17 cellular contexts compared by ENCODE assay signal in genomic region chr2:114350186-114350725, GRCh38.
"Had no signal": no experiment of that assay in that cellular context is flagged by ENCODE, and none has a peak within 500 bp of the region (broad histone marks: within the 10 kb centered on the region; RNA-seq: fewer than 3 reads in every experiment).

No MANE protein-coding gene starts in this region.

- H3K4me1 ChIP-seq: esophagus muscularis mucosa, foreskin keratinocyte, gastroesophageal sphincter, heart right ventricle, left lung, lower lobe of right lung had no signal

- H3K36me3 ChIP-seq: esophagus muscularis mucosa, gastroesophageal sphincter, heart right ventricle, left lung, lower lobe of right lung had no signal

- ATAC-seq: foreskin keratinocyte, gastroesophageal sphincter, heart right ventricle, left cardiac atrium, left lung, left ventricle myocardium superior, lower lobe of right lung, mucosa of descending colon had no signal

- H3K9me3 ChIP-seq: esophagus muscularis mucosa, gastroesophageal sphincter, left lung, lower lobe of right lung, mucosa of descending colon had no signal

- H3K4me3 ChIP-seq: coronary artery, dorsolateral prefrontal cortex, esophagus muscularis mucosa, gastroesophageal sphincter, heart right ventricle, left lung, lower lobe of right lung, mucosa of descending colon had no signal

- H3K27me3 ChIP-seq: dorsolateral prefrontal cortex, esophagus muscularis mucosa, foreskin keratinocyte, gastroesophageal sphincter, heart right ventricle, left lung had no signal

- H3K27ac ChIP-seq: coronary artery, dorsolateral prefrontal cortex, esophagus muscularis mucosa, foreskin keratinocyte, gastroesophageal sphincter, heart right ventricle, left lung, lower lobe of right lung had no signal

- DNase-seq: dermis blood vessel endothelial cell; dorsolateral prefrontal cortex; effector CD4-positive, alpha-beta T cell; effector memory CD4-positive, alpha-beta T cell; foreskin keratinocyte; heart right ventricle; hippocampal formation; left cardiac atrium; left lung; left ventricle myocardium superior; lower lobe of right lung; mesenchymal stem cell; mucosa of descending colon; naive B cell had no signal
